ENCODE assay signal across 25 cellular contexts in genomic region chr20:59469266-59470252, GRCh38.
A peak's percentile ranks its signal among the peaks of the same experiment; 100 is the strongest.
DNase-seq lines count a peak whose midpoint lies in the region; TF ChIP-seq lines count a peak whose summit lies in the region.
"Had no signal": no experiment of that assay in that cellular context is flagged by ENCODE, and none has a peak within 500 bp of the region (broad histone marks: within the 10 kb centered on the region; RNA-seq: fewer than 3 reads in every experiment).

No MANE protein-coding gene starts in this region.

- H4K8ac ChIP-seq in mesendoderm (ENCODE audit: low read depth, low read length): no peak overlapping the region

- H3K4me3 ChIP-seq in H7 (ENCODE audit: insufficient read depth, low read depth, low read length) (no peak overlapping the region), mesendoderm (ENCODE audit: low read length) (no peak overlapping the region), sigmoid colon (no peak overlapping the region), WERI-Rb-1 (ENCODE audit: low read depth, low read length) (no peak overlapping the region)
- H3K4me3 ChIP-seq: gastroesophageal sphincter, hepatocyte, K562, SJSA1 had no signal

- WGBS in mesendoderm (ENCODE audit: extremely low coverage, insufficient coverage, low lambda C conversion rate): no CpG with 5 or more reads among the region's 34 CpGs
- 51 to 75% methylated on average over 34 of the region's 34 CpGs for WGBS in sigmoid colon, 2 donors

- no peak overlapping the region for H2BK120ac ChIP-seq in mesendoderm (ENCODE audit: low read depth, low read length)

- peak; percentile 87 for DNase-seq in H7
- peak; percentile 11 for DNase-seq in NCI-H69 (lab: John Stamatoyannopoulos, UW)
- DNase-seq in mesendoderm: peak; percentile 74
- peak; percentile 54 for DNase-seq in sigmoid colon
- DNase-seq in activated effector memory CD4-positive, alpha-beta T cell treated with Interleukin-2 at 50 U/mL for 16 hours: no peak
- DNase-seq in WERI-Rb-1: no peak
- DNase-seq in activated effector memory CD4-positive, alpha-beta T cell treated with anti-CD3 and anti-CD28 coated beads, Interleukin-2, amount 50 U/mL, for 16 hours: no peak
- DNase-seq: activated CD4-positive, alpha-beta T cell treated with anti-CD3 and anti-CD28 coated beads for 48 hours; activated CD8-positive, alpha-beta memory T cell treated with anti-CD3 and anti-CD28 coated beads for 24 hours; activated naive CD8-positive, alpha-beta T cell treated with anti-CD3 and anti-CD28 coated beads, Interleukin-2, amount 10 ng/mL, durations not matched to agents 7 days and 5 days; activated T-cell treated with anti-CD3 and anti-CD28 coated beads for 4 hours; aorta; immature natural killer cell; left colon; mammary epithelial cell; NCI-H1436; NCI-H2081 treated with DMSO at 0.1 percent for 48 hours; RPMI8226; T1000; trophoblast cell had no signal

- no peaks in the 10 kb centered on the region; the same call in 1 of the 2 replicates for H3K27me3 ChIP-seq in H7 (ENCODE audit: control insufficient read depth, insufficient read depth, low read length)
- no peaks in the 10 kb centered on the region for H3K27me3 ChIP-seq in mesendoderm (ENCODE audit: insufficient read depth, low read length, poor library complexity)
- no peaks in the 10 kb centered on the region for H3K27me3 ChIP-seq in sigmoid colon
- H3K27me3 ChIP-seq in WERI-Rb-1 (ENCODE audit: insufficient read depth, low read depth, severe bottlenecking): no peaks in the 10 kb centered on the region
- H3K27me3 ChIP-seq: hepatocyte had no signal

- no peak overlapping the region for H3K4ac ChIP-seq in mesendoderm (ENCODE audit: low read depth, low read length)

- no peak overlapping the region for H3K27ac ChIP-seq in mesendoderm (ENCODE audit: low read depth, low read length)
- no peak overlapping the region for H3K27ac ChIP-seq in sigmoid colon
- H3K27ac ChIP-seq in WERI-Rb-1: no peak overlapping the region
- H3K27ac ChIP-seq: gastroesophageal sphincter, hepatocyte, SJSA1, VCaP had no signal

- no peak for TF ChIP-seq POLR2A in sigmoid colon (IDR thresholded peaks at IDR 0.05)

- H3K9ac ChIP-seq in mesendoderm (ENCODE audit: low read length): peak overlapping the region; percentile 42

- H3K9me3 ChIP-seq in sigmoid colon (no peaks in the 10 kb centered on the region), WERI-Rb-1 (ENCODE audit: severe bottlenecking) (no peaks in the 10 kb centered on the region)
- H3K9me3 ChIP-seq: gastroesophageal sphincter, SJSA1 had no signal

- no peak for TF ChIP-seq EP300 in sigmoid colon (IDR thresholded peaks at IDR 0.05)

- no peaks in the 10 kb centered on the region for H3K79me2 ChIP-seq in mesendoderm (ENCODE audit: control insufficient read depth, insufficient read depth, low read length)
- H3K79me2 ChIP-seq: hepatocyte had no signal

- H3K36me3 ChIP-seq in H7 (replicated peaks; ENCODE audit: control insufficient read depth, insufficient read depth, low read length) (no peaks in the 10 kb centered on the region), mesendoderm (ENCODE audit: control insufficient read depth, insufficient read depth, low read length) (no peaks in the 10 kb centered on the region), sigmoid colon (no peaks in the 10 kb centered on the region), WERI-Rb-1 (no peaks in the 10 kb centered on the region)
- H3K36me3 ChIP-seq: gastroesophageal sphincter, SJSA1 had no signal

- H3K23ac ChIP-seq in mesendoderm (ENCODE audit: low read length): no peak overlapping the region

- H3K79me1 ChIP-seq in mesendoderm (ENCODE audit: low read length): no peaks in the 10 kb centered on the region

- H2AK5ac ChIP-seq in mesendoderm (ENCODE audit: low read length): no peak overlapping the region

- intact Hi-C loops in sigmoid colon (cut with DNase I): no loop called here

- H3K4me2 ChIP-seq in mesendoderm (ENCODE audit: low read length): no peak overlapping the region
- H3K4me2 ChIP-seq: hepatocyte had no signal

- H3K18ac ChIP-seq in mesendoderm (ENCODE audit: low read length): no peak overlapping the region

- no peak overlapping the region for H2BK15ac ChIP-seq in mesendoderm (replicated peaks; ENCODE audit: low read depth)

- peaks cover 6% of the 10 kb centered on the region for H3K4me1 ChIP-seq in mesendoderm (ENCODE audit: control insufficient read depth, low read depth, low read length)
- H3K4me1 ChIP-seq in sigmoid colon: no peaks in the 10 kb centered on the region
- H3K4me1 ChIP-seq: gastroesophageal sphincter, SJSA1 had no signal

- H2BK5ac ChIP-seq in mesendoderm (ENCODE audit: low read length): no peak overlapping the region

- H4K5ac ChIP-seq in mesendoderm (ENCODE audit: low read length): peak overlapping the region; percentile 56

- no peak for TF ChIP-seq CTCF in sigmoid colon (IDR thresholded peaks at IDR 0.05)
- TF ChIP-seq CTCF in WERI-Rb-1 (IDR thresholded peaks at IDR 0.05; ENCODE audit: low read depth, low read length): no peak

- peak overlapping the region; percentile 79 for H3K56ac ChIP-seq in mesendoderm (ENCODE audit: low read length)

Comparison
In these comparisons a context has a peak if more than half of its experiments do, and no peak if none do; other contexts are left out.
1. DNase-seq: peak in H7 (single experiment), NCI-H69 (single experiment), mesendoderm (single experiment) and sigmoid colon (single experiment); none in activated effector memory CD4-positive, alpha-beta T cell treated with Interleukin-2 at 50 U/mL for 16 hours (single experiment), WERI-Rb-1 (single experiment) and activated effector memory CD4-positive, alpha-beta T cell treated with anti-CD3 and anti-CD28 coated beads, Interleukin-2, amount 50 U/mL, for 16 hours (single experiment).